20 cellular contexts compared by ENCODE assay signal in the genomic region with DNA sequence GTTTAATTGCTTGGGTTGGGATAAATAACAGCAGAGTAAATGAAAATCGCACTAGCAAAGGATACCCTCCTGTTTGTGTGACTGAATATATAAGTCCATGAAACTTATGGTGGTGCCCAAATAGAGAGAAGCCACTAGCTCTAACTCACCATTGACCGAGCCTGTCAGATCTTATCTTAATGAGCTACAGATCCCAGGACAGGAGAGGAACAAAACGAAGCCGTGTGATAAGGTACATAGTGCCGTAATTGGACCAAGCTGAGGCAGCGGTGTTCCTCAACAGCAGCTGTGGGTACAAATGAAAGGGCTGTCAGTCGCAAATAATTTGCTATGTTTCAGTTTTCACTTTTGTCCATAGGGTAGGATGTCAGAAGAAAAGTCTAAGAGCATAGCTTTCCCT.
DNase-seq lines count a peak whose midpoint lies in the region; TF ChIP-seq lines count a peak whose summit lies in the region.
"Had no signal": no experiment of that assay in that cellular context is flagged by ENCODE, and none has a peak within 500 bp of the region (broad histone marks: within the 10 kb centered on the region; RNA-seq: fewer than 3 reads in every experiment).

No MANE protein-coding gene starts in this region.

- peak overlapping the region; percentile 70 for H3K4me2 ChIP-seq in fibroblast of lung (ENCODE audit: extremely low read depth, insufficient read depth, low read length)
- H3K4me2 ChIP-seq: BLaER1 treated with 17β-estradiol and CSF1 and Interleukin-3, amounts not matched to agents 10 nM and 100 nM had no signal

- H3K27me3 ChIP-seq in right atrium auricular region (no peaks in the 10 kb centered on the region), left ventricle myocardium inferior (ENCODE audit: low read depth) (no peaks in the 10 kb centered on the region), fibroblast of lung (ENCODE audit: control insufficient read depth, insufficient read depth, low read length) (no peaks in the 10 kb centered on the region), MG63 (no peaks in the 10 kb centered on the region)
- H3K27me3 ChIP-seq: BLaER1 treated with 17β-estradiol and CSF1 and Interleukin-3, amounts not matched to agents 10 nM and 100 nM had no signal

- no peak overlapping the region for H3K4me3 ChIP-seq in right atrium auricular region
- no peak overlapping the region for H3K4me3 ChIP-seq in left ventricle myocardium inferior
- no peak overlapping the region for H3K4me3 ChIP-seq in SK-N-MC
- peak overlapping the region in 1 of 4 experiments; percentile 9 for H3K4me3 ChIP-seq in fibroblast of lung (replicated peaks in 1 of 4; ENCODE audit: control extremely low read depth in 1 of 4, insufficient read depth in 1 of 4, low read depth in 3 of 4, low read length in 4 of 4)
- no peak overlapping the region for H3K4me3 ChIP-seq in MG63
- H3K4me3 ChIP-seq: BLaER1 treated with 17β-estradiol and CSF1 and Interleukin-3, amounts not matched to agents 10 nM and 100 nM had no signal

- H3K9ac ChIP-seq in SK-N-MC (ENCODE audit: insufficient read length) (no peak overlapping the region), fibroblast of lung (ENCODE audit: insufficient read depth, low read length) (no peak overlapping the region)
- H3K9ac ChIP-seq: BLaER1 treated with 17β-estradiol and CSF1 and Interleukin-3, amounts not matched to agents 10 nM and 100 nM had no signal

- H3K27ac ChIP-seq in right atrium auricular region (peak overlapping the region; percentile 74 to 87), left ventricle myocardium inferior (replicated peaks) (no peak overlapping the region), SK-N-MC (peak overlapping the region; percentile 27; the same call in 1 of the 2 replicates), fibroblast of lung (ENCODE audit: insufficient read depth, low read length) (no peak overlapping the region)
- H3K27ac ChIP-seq: BLaER1 treated with 17β-estradiol and CSF1 and Interleukin-3, amounts not matched to agents 10 nM and 100 nM; RWPE1 had no signal

- no peaks in the 10 kb centered on the region for H4K20me1 ChIP-seq in fibroblast of lung (ENCODE audit: control insufficient read depth, extremely low read depth, insufficient read depth, low read length)
- H4K20me1 ChIP-seq: BLaER1 treated with 17β-estradiol and CSF1 and Interleukin-3, amounts not matched to agents 10 nM and 100 nM had no signal

- no peaks in the 10 kb centered on the region for H3K79me2 ChIP-seq in fibroblast of lung (ENCODE audit: control insufficient read depth, insufficient read depth, low read length)

- intact Hi-C loops in left ventricle myocardium inferior (cut with micrococcal nuclease), result no loop called here

- no peak for TF ChIP-seq CTCF in right atrium auricular region (IDR thresholded peaks at IDR 0.05)
- TF ChIP-seq CTCF in left ventricle myocardium inferior (IDR thresholded peaks at IDR 0.05; ENCODE audit: borderline replicate concordance), result no peak
- TF ChIP-seq CTCF in fibroblast of lung (conservative IDR thresholded peaks at IDR 0.05 in 1 of 2, IDR thresholded peaks at IDR 0.05 in 1 of 2; ENCODE audit: low read depth in 1 of 2, low read length in 2 of 2), result no peak

- H3K9me3 ChIP-seq in right atrium auricular region (no peaks in the 10 kb centered on the region), left ventricle myocardium inferior (replicated peaks) (no peaks in the 10 kb centered on the region), SK-N-MC (ENCODE audit: low read depth, low read length) (peaks cover 4% of the 10 kb centered on the region; the same call in 1 of the 2 replicates), fibroblast of lung (ENCODE audit: control insufficient read depth, insufficient read depth, low read depth, low read length) (no peaks in the 10 kb centered on the region), MG63 (no peaks in the 10 kb centered on the region)
- H3K9me3 ChIP-seq: BLaER1 treated with 17β-estradiol and CSF1 and Interleukin-3, amounts not matched to agents 10 nM and 100 nM had no signal

- DNase-seq in right atrium auricular region (ENCODE audit: low spot score), result no peak
- no peak for DNase-seq in left ventricle myocardium inferior
- DNase-seq in SK-N-MC (ENCODE audit: low read depth, low spot score), result no peak
- DNase-seq in fibroblast of lung (ENCODE audit: low read depth in 2 of 2), result no peak
- DNase-seq in AG20443 (ENCODE audit: low spot score), result no peak
- no peak for DNase-seq in NCI-H1105 treated with DMSO at 0.1 percent for 48 hours (lab: John Stamatoyannopoulos, UW)
- DNase-seq in stimulated activated CD4-positive, alpha-beta T cell treated with anti-CD3 and anti-CD28 coated beads, Interleukin-15, amount 100 ng/mL, for 24 hours, result no peak
- no peak for DNase-seq in MG63
- DNase-seq: 8988T; CD4-positive, alpha-beta T cell; DMS53; Karpas-422; NCI-H1105; NCI-H146; NCI-H2029; NCI-H446 treated with DMSO at 0.1 percent for 48 hours; NCI-H526 treated with DMSO at 0.1 percent for 48 hours; SHP77 had no signal

- peak overlapping the region; percentile 87 for H2AFZ ChIP-seq in fibroblast of lung (ENCODE audit: low read length)

- no peaks in the 10 kb centered on the region for H3K36me3 ChIP-seq in right atrium auricular region
- no peaks in the 10 kb centered on the region for H3K36me3 ChIP-seq in left ventricle myocardium inferior
- peaks cover 10% of the 10 kb centered on the region; the same call in 1 of the 2 replicates for H3K36me3 ChIP-seq in SK-N-MC (ENCODE audit: insufficient read depth, low read length)
- no peaks in the 10 kb centered on the region for H3K36me3 ChIP-seq in fibroblast of lung (ENCODE audit: control insufficient read depth, insufficient read depth, low read length)
- no peaks in the 10 kb centered on the region for H3K36me3 ChIP-seq in MG63
- H3K36me3 ChIP-seq: BLaER1 treated with 17β-estradiol and CSF1 and Interleukin-3, amounts not matched to agents 10 nM and 100 nM had no signal

- H3K4me1 ChIP-seq in right atrium auricular region (peaks cover 0 to 25% of the 10 kb centered on the region in 2 donors), left ventricle myocardium inferior (peaks cover 3% of the 10 kb centered on the region), fibroblast of lung (ENCODE audit: control insufficient read depth, extremely low read depth, insufficient read depth, low read length) (peaks cover 3% of the 10 kb centered on the region)
- H3K4me1 ChIP-seq: BLaER1 treated with 17β-estradiol and CSF1 and Interleukin-3, amounts not matched to agents 10 nM and 100 nM had no signal

Comparison
In these comparisons a context has a peak if more than half of its experiments do, and no peak if none do; other contexts are left out.
1. H3K27ac ChIP-seq: peak in right atrium auricular region (2 of 2) and SK-N-MC (single experiment); none in left ventricle myocardium inferior (single experiment) and fibroblast of lung (single experiment).